33 cellular contexts compared by ENCODE assay signal in the genomic region with DNA sequence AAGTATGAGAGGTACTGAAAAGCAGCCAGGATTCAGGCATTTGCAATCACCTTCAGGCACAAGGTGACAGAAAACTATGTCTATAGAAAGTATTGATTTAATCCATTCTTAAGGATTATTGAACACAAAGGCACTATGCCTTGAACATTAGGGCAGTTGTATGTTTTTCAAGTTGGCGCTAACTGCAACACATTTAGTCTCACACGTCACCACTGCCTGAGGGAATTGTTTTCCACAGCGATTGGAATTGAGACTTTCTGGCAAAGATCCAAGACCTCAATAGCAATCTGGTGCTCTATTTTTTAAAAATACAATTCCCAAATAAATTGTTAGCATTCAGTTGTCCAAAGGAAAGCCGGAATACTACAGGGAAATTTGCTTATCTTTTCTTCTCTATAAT. TPM values are rescaled to one million over a fixed set of nuclear protein-coding genes. Genes with fewer than 3 reads are reported as not detected.
DNase-seq lines count a peak whose midpoint lies in the region; ATAC-seq, FAIRE-seq and TF ChIP-seq lines count a peak whose summit lies in the region.
"Had no signal": no experiment of that assay in that cellular context is flagged by ENCODE, and none has a peak within 500 bp of the region (broad histone marks: within the 10 kb centered on the region; RNA-seq: fewer than 3 reads in every experiment).

No MANE protein-coding gene starts in this region.

- H3K36me3 ChIP-seq in right atrium auricular region (no peaks in the 10 kb centered on the region), kidney (ENCODE audit: control insufficient read depth in 1 of 2, insufficient read depth in 2 of 2, low read length in 2 of 2) (no peaks in the 10 kb centered on the region)
- H3K36me3 ChIP-seq: adrenal gland, MG63, ovary, suprapubic skin, upper lobe of left lung had no signal

- H3K27ac ChIP-seq in right atrium auricular region (no peak overlapping the region), kidney (ENCODE audit: low read depth in 2 of 2, low read length in 2 of 2) (no peak overlapping the region)
- H3K27ac ChIP-seq: BLaER1, body of pancreas, ovary, suprapubic skin, upper lobe of left lung had no signal

- H3K4me1 Mint-ChIP-seq in stimulated activated naive CD8-positive, alpha-beta T cell treated with anti-CD3 and anti-CD28 coated beads, Interleukin-15, amount 100 ng/mL, for 72 hours: no peaks in the 10 kb centered on the region
- no peaks in the 10 kb centered on the region for H3K4me1 Mint-ChIP-seq in T-cell
- H3K4me1 Mint-ChIP-seq: activated naive CD4-positive, alpha-beta T cell treated with anti-CD3 and anti-CD28 coated beads, Interleukin-2, amount 10 ng/mL, durations not matched to agents 7 days and 5 days had no signal

- peaks cover 14% of the 10 kb centered on the region for H3K27me3 Mint-ChIP-seq in stimulated activated naive CD8-positive, alpha-beta T cell treated with anti-CD3 and anti-CD28 coated beads, Interleukin-15, amount 100 ng/mL, for 72 hours
- H3K27me3 Mint-ChIP-seq in T-cell: peaks cover 0 to 4% of the 10 kb centered on the region in 2 donors
- H3K27me3 Mint-ChIP-seq: activated naive CD4-positive, alpha-beta T cell treated with anti-CD3 and anti-CD28 coated beads, Interleukin-2, amount 10 ng/mL, durations not matched to agents 7 days and 5 days; stimulated activated naive B cell treated with anti-CD40 and anti-IgM and Interleukin-4, amounts not matched to agents 10 μg/mL and 1 μg/mL and 100 μg/mL, for 72 hours had no signal

- no peaks in the 10 kb centered on the region for H3K36me3 Mint-ChIP-seq in T-cell
- H3K36me3 Mint-ChIP-seq: activated naive CD4-positive, alpha-beta T cell treated with anti-CD3 and anti-CD28 coated beads, Interleukin-2, amount 10 ng/mL, durations not matched to agents 7 days and 5 days had no signal

- H3K4me3 Mint-ChIP-seq in stimulated activated naive CD8-positive, alpha-beta T cell treated with anti-CD3 and anti-CD28 coated beads, Interleukin-15, amount 100 ng/mL, for 72 hours: no peak overlapping the region
- H3K4me3 Mint-ChIP-seq in T-cell: no peak overlapping the region
- H3K4me3 Mint-ChIP-seq: activated CD8-positive, alpha-beta T cell treated with anti-CD3 and anti-CD28 coated beads for 36 hours; activated naive CD4-positive, alpha-beta T cell treated with anti-CD3 and anti-CD28 coated beads, Interleukin-2, amount 10 ng/mL, durations not matched to agents 7 days and 5 days; neural crest cell; stimulated activated naive B cell treated with anti-CD40 and anti-IgM and Interleukin-4, amounts not matched to agents 10 μg/mL and 1 μg/mL and 100 μg/mL, for 72 hours had no signal

- POLR2A ChIA-PET in T-cell (lab: Charles Lee): no interaction called here

- DNase-seq in Right ventricle myocardium superior (no peak), right atrium auricular region (ENCODE audit: low spot score) (no peak), NCI-H128 (lab: John Stamatoyannopoulos, UW; ENCODE audit: unreplicated experiment) (peak; percentile 25), astrocyte of the hippocampus (ENCODE audit: low read depth, low spot score) (peak; percentile 7), kidney (no peak), T-cell (no peak)
- DNase-seq in stimulated activated naive CD8-positive, alpha-beta T cell treated with anti-CD3 and anti-CD28 coated beads, Interleukin-15, amount 100 ng/mL, for 72 hours: no peak
- DNase-seq: activated CD8-positive, alpha-beta T cell treated with anti-CD3 and anti-CD28 coated beads for 36 hours; activated naive CD4-positive, alpha-beta T cell treated with anti-CD3 and anti-CD28 coated beads, Interleukin-2, amount 10 ng/mL, durations not matched to agents 7 days and 5 days; adrenal gland; body of pancreas; DND-41; effector CD8-positive, alpha-beta T cell; KG1; mesendoderm; MG63; NCI-H1105; NCI-H2029; NCI-H510A treated with DMSO at 0.1 percent for 48 hours; ovary; small intestine; stimulated activated naive B cell treated with anti-CD40 and anti-IgM and Interleukin-4, amounts not matched to agents 10 μg/mL and 1 μg/mL and 100 μg/mL, for 72 hours; SW 1271; T-helper 9 cell; upper lobe of left lung had no signal

- intact Hi-C loops in Right ventricle myocardium superior (cut with DNase I) (no loop called here), kidney (cut with DNase I) (no loop called here)

- H3K27ac Mint-ChIP-seq in stimulated activated naive CD8-positive, alpha-beta T cell treated with anti-CD3 and anti-CD28 coated beads, Interleukin-15, amount 100 ng/mL, for 72 hours: no peak overlapping the region
- H3K27ac Mint-ChIP-seq in T-cell: no peak overlapping the region
- H3K27ac Mint-ChIP-seq: activated CD8-positive, alpha-beta T cell treated with anti-CD3 and anti-CD28 coated beads for 36 hours; activated naive CD4-positive, alpha-beta T cell treated with anti-CD3 and anti-CD28 coated beads, Interleukin-2, amount 10 ng/mL, durations not matched to agents 7 days and 5 days; stimulated activated naive B cell treated with anti-CD40 and anti-IgM and Interleukin-4, amounts not matched to agents 10 μg/mL and 1 μg/mL and 100 μg/mL, for 72 hours had no signal

- no peak for TF ChIP-seq CTCF in right atrium auricular region (IDR thresholded peaks at IDR 0.05)
- TF ChIP-seq CTCF in kidney (IDR thresholded peaks at IDR 0.05; ENCODE audit: borderline replicate concordance, extremely low read depth, insufficient read depth): no peak

- FAIRE-seq in kidney (lab: Jason Lieb, UNC): peak; percentile 13
- FAIRE-seq: H1, small intestine had no signal

- no peaks in the 10 kb centered on the region for H3K9me3 Mint-ChIP-seq in stimulated activated naive CD8-positive, alpha-beta T cell treated with anti-CD3 and anti-CD28 coated beads, Interleukin-15, amount 100 ng/mL, for 72 hours
- peaks cover 0 to 7% (median 0%) of the 10 kb centered on the region in 3 donors for H3K9me3 Mint-ChIP-seq in T-cell
- H3K9me3 Mint-ChIP-seq: activated CD8-positive, alpha-beta T cell treated with anti-CD3 and anti-CD28 coated beads for 36 hours; activated naive CD4-positive, alpha-beta T cell treated with anti-CD3 and anti-CD28 coated beads, Interleukin-2, amount 10 ng/mL, durations not matched to agents 7 days and 5 days; stimulated activated naive B cell treated with anti-CD40 and anti-IgM and Interleukin-4, amounts not matched to agents 10 μg/mL and 1 μg/mL and 100 μg/mL, for 72 hours had no signal

- peak; percentile 57 for ATAC-seq in Right ventricle myocardium superior (ENCODE audit: poor library complexity)
- no peak for ATAC-seq in stimulated activated naive CD8-positive, alpha-beta T cell treated with anti-CD3 and anti-CD28 coated beads, Interleukin-15, amount 100 ng/mL, for 72 hours
- ATAC-seq in T-cell (replicated peaks in 1 of 4): no peak
- ATAC-seq in GM18502 (IDR thresholded peaks at IDR 0.05; ENCODE audit: poor library complexity, unreplicated experiment): no peak
- ATAC-seq: activated CD8-positive, alpha-beta T cell treated with anti-CD3 and anti-CD28 coated beads for 36 hours; body of pancreas; left lobe of liver; Panc1; stimulated activated naive B cell treated with anti-CD40 and anti-IgM and Interleukin-4, amounts not matched to agents 10 μg/mL and 1 μg/mL and 100 μg/mL, for 72 hours had no signal

- H3K4me1 ChIP-seq in right atrium auricular region (peaks cover 0 to 12% of the 10 kb centered on the region in 2 donors), kidney (ENCODE audit: control insufficient read depth in 1 of 2, insufficient read depth in 1 of 2, low read depth in 1 of 2, low read length in 2 of 2) (no peaks in the 10 kb centered on the region)
- H3K4me1 ChIP-seq: adrenal gland, body of pancreas, suprapubic skin, upper lobe of left lung had no signal

- CTCF ChIA-PET in T-cell (lab: Charles Lee): no interaction called here

- no peaks in the 10 kb centered on the region for H3K27me3 ChIP-seq in right atrium auricular region
- H3K27me3 ChIP-seq: adrenal gland, body of pancreas, MG63, ovary, suprapubic skin, upper lobe of left lung had no signal

- H3K9me3 ChIP-seq in right atrium auricular region (no peaks in the 10 kb centered on the region), kidney (ENCODE audit: control insufficient read depth in 1 of 2, low read length in 2 of 2) (no peaks in the 10 kb centered on the region)
- H3K9me3 ChIP-seq: adrenal gland, body of pancreas, MG63, ovary, suprapubic skin, upper lobe of left lung had no signal

- no peak overlapping the region for H3K4me3 ChIP-seq in right atrium auricular region
- H3K4me3 ChIP-seq in kidney (ENCODE audit: low read length in 2 of 2): no peak overlapping the region
- H3K4me3 ChIP-seq: adrenal gland, BLaER1, body of pancreas, MG63, ovary, suprapubic skin, upper lobe of left lung had no signal

- H3K9ac ChIP-seq in kidney (ENCODE audit: low read length in 2 of 2): no peak overlapping the region
- H3K9ac ChIP-seq: BLaER1 had no signal

RNA-seq across cellular contexts. Expression of a gene that starts 52.7 kb away (rescaled TPM):
- total RNA-seq in Right ventricle myocardium superior (not detected), right atrium auricular region (not detected), kidney (not detected), T-cell (not detected)
- polyA plus RNA-seq in kidney (ENCODE audit: insufficient read depth, low read depth, low replicate concordance): not detected
- total RNA-seq: activated CD8-positive, alpha-beta T cell treated with anti-CD3 and anti-CD28 coated beads for 36 hours; adrenal gland; body of pancreas; epithelial cell of proximal tubule; H1; left lobe of liver; neural crest cell; ovary; suprapubic skin; upper lobe of left lung had no signal
- polyA plus RNA-seq: adrenal gland, H1, ovary, small intestine had no signal

Comparison
In these comparisons a context has a peak if more than half of its experiments do, and no peak if none do; other contexts are left out.
1. DNase-seq: peak in NCI-H128 (single experiment) and astrocyte of the hippocampus (single experiment); none in Right ventricle myocardium superior (single experiment), right atrium auricular region (single experiment), kidney (single experiment), stimulated activated naive CD8-positive, alpha-beta T cell treated with anti-CD3 and anti-CD28 coated beads, Interleukin-15, amount 100 ng/mL, for 72 hours (0 of 2) and T-cell (0 of 34).